ENCODE assay signal across 17 cellular contexts in genomic region chr15:34252545-34252944, GRCh38. TPM values are rescaled to one million over a fixed set of nuclear protein-coding genes. Genes with fewer than 3 reads are reported as not detected.
DNase-seq lines count a peak whose midpoint lies in the region; ATAC-seq lines count a peak whose summit lies in the region.
"Had no signal": no experiment of that assay in that cellular context is flagged by ENCODE, and none has a peak within 500 bp of the region (broad histone marks: within the 10 kb centered on the region; RNA-seq: fewer than 3 reads in every experiment).

No MANE protein-coding gene starts in this region.

- in situ Hi-C loops in KBM-7 (cut with MboI; ENCODE audit: low pct_unique_long_range_greater_than_20kb, low sequenced_read_pairs) (no loop called here), ACHN (cut with HindIII; ENCODE audit: low pct_ligation_motif_present, low pct_unique_long_range_greater_than_20kb, low sequenced_read_pairs) (no loop called here)

- no peaks in the 10 kb centered on the region for H3K9me3 Mint-ChIP-seq in activated T-cell treated with anti-CD3 and anti-CD28 coated beads, Interleukin-2, amount 50 U/mL, for 24 hours
- H3K9me3 Mint-ChIP-seq in activated T-cell treated with anti-CD3 and anti-CD28 coated beads, Interleukin-2, amount 50 U/mL, for 72 hours, result no peaks in the 10 kb centered on the region
- H3K9me3 Mint-ChIP-seq in activated T-helper 17 cell treated with anti-CD3 and anti-CD28 coated beads, Interleukin-2, amount 50 U/mL, for 72 hours, result no peaks in the 10 kb centered on the region

- no peak for ATAC-seq in activated T-cell treated with anti-CD3 and anti-CD28 coated beads, Interleukin-2, amount 50 U/mL, for 72 hours (replicated peaks in 1 of 2)
- no peak for ATAC-seq in activated T-helper 17 cell treated with anti-CD3 and anti-CD28 coated beads, Interleukin-2, amount 50 U/mL, for 72 hours (replicated peaks)
- ATAC-seq in HG03045 (IDR thresholded peaks at IDR 0.05; ENCODE audit: unreplicated experiment), result no peak
- ATAC-seq: SK-N-SH treated with all-trans-retinoic acid at 6 μM for 48 hours had no signal

- no peak for DNase-seq in activated T-cell treated with anti-CD3 and anti-CD28 coated beads, Interleukin-2, amount 50 U/mL, for 24 hours
- no peak for DNase-seq in activated T-cell treated with anti-CD3 and anti-CD28 coated beads, Interleukin-2, amount 50 U/mL, for 72 hours
- DNase-seq in EH (ENCODE audit: low read depth) (peak; percentile 2), KBM-7 (peak; percentile 9), ACHN (no peak), SK-N-DZ (ENCODE audit: low spot score) (no peak)
- DNase-seq: DMS 273 treated with DMSO at 0.1 percent for 48 hours, DND-41, NCI-H1417 treated with DMSO at 0.1 percent for 48 hours, NCI-H187 treated with DMSO at 0.1 percent for 48 hours, NCI-H2227 treated with DMSO at 0.1 percent for 48 hours, NCI-H510A treated with DMSO at 0.1 percent for 48 hours, NCI-H82, SHP77 had no signal

- no peak overlapping the region for H3K4me3 Mint-ChIP-seq in activated T-cell treated with anti-CD3 and anti-CD28 coated beads, Interleukin-2, amount 50 U/mL, for 24 hours
- H3K4me3 Mint-ChIP-seq in activated T-cell treated with anti-CD3 and anti-CD28 coated beads, Interleukin-2, amount 50 U/mL, for 72 hours, result no peak overlapping the region
- no peak overlapping the region for H3K4me3 Mint-ChIP-seq in activated T-helper 17 cell treated with anti-CD3 and anti-CD28 coated beads, Interleukin-2, amount 50 U/mL, for 72 hours

- H3K36me3 Mint-ChIP-seq in activated T-cell treated with anti-CD3 and anti-CD28 coated beads, Interleukin-2, amount 50 U/mL, for 24 hours (ENCODE audit: low read depth), result peaks cover 88% of the 10 kb centered on the region
- H3K36me3 Mint-ChIP-seq in activated T-cell treated with anti-CD3 and anti-CD28 coated beads, Interleukin-2, amount 50 U/mL, for 72 hours (ENCODE audit: insufficient read depth in 2 of 2), result peaks cover 3 to 9% of the 10 kb centered on the region in 2 donors
- peaks cover 94% of the 10 kb centered on the region for H3K36me3 Mint-ChIP-seq in activated T-helper 17 cell treated with anti-CD3 and anti-CD28 coated beads, Interleukin-2, amount 50 U/mL, for 72 hours (ENCODE audit: low read depth)

- H3K27ac Mint-ChIP-seq in activated T-cell treated with anti-CD3 and anti-CD28 coated beads, Interleukin-2, amount 50 U/mL, for 24 hours, result peak overlapping the region; percentile 60
- no peak overlapping the region for H3K27ac Mint-ChIP-seq in activated T-cell treated with anti-CD3 and anti-CD28 coated beads, Interleukin-2, amount 50 U/mL, for 72 hours
- H3K27ac Mint-ChIP-seq in activated T-helper 17 cell treated with anti-CD3 and anti-CD28 coated beads, Interleukin-2, amount 50 U/mL, for 72 hours, result peak overlapping the region; percentile 57

- H3K27me3 Mint-ChIP-seq in activated T-cell treated with anti-CD3 and anti-CD28 coated beads, Interleukin-2, amount 50 U/mL, for 24 hours, result no peaks in the 10 kb centered on the region
- no peaks in the 10 kb centered on the region for H3K27me3 Mint-ChIP-seq in activated T-cell treated with anti-CD3 and anti-CD28 coated beads, Interleukin-2, amount 50 U/mL, for 72 hours (ENCODE audit: low read depth)
- no peaks in the 10 kb centered on the region for H3K27me3 Mint-ChIP-seq in activated T-helper 17 cell treated with anti-CD3 and anti-CD28 coated beads, Interleukin-2, amount 50 U/mL, for 72 hours

- H3K4me1 Mint-ChIP-seq in activated T-cell treated with anti-CD3 and anti-CD28 coated beads, Interleukin-2, amount 50 U/mL, for 24 hours (ENCODE audit: low read depth), result peaks cover 11% of the 10 kb centered on the region
- H3K4me1 Mint-ChIP-seq in activated T-cell treated with anti-CD3 and anti-CD28 coated beads, Interleukin-2, amount 50 U/mL, for 72 hours (ENCODE audit: low read depth), result peaks cover 5% of the 10 kb centered on the region
- no peaks in the 10 kb centered on the region for H3K4me1 Mint-ChIP-seq in activated T-helper 17 cell treated with anti-CD3 and anti-CD28 coated beads, Interleukin-2, amount 50 U/mL, for 72 hours

RNA-seq across cellular contexts. Expression of gene EMC4, which starts 27.7 kb away (rescaled TPM):
- total RNA-seq in activated T-cell treated with anti-CD3 and anti-CD28 coated beads, Interleukin-2, amount 50 U/mL, for 72 hours, result 10 to 100 TPM; 74.6 to 85.0 TPM
- 100 to 1,000 TPM in 1 of 2 donors, 10 to 100 TPM in 1; 83.0 to 118 TPM for total RNA-seq in activated T-helper 17 cell treated with anti-CD3 and anti-CD28 coated beads, Interleukin-2, amount 50 U/mL, for 72 hours
- 212 and 269 TPM in 2 replicates for polyA plus RNA-seq in SK-N-DZ (2014; cell fraction: cytosol; rRNA removed)
- 91.0 and 140 TPM in 2 replicates for polyA plus RNA-seq in SK-N-DZ (2014; cell fraction: nucleus; rRNA removed)

RNA-seq across cellular contexts. Expression of gene KATNBL1, which starts 42.6 kb away (rescaled TPM):
- 10 to 100 TPM; 39.2 to 41.3 TPM for total RNA-seq in activated T-cell treated with anti-CD3 and anti-CD28 coated beads, Interleukin-2, amount 50 U/mL, for 72 hours
- 10 to 100 TPM; 41.6 to 51.3 TPM for total RNA-seq in activated T-helper 17 cell treated with anti-CD3 and anti-CD28 coated beads, Interleukin-2, amount 50 U/mL, for 72 hours
- 66.1 and 82.3 TPM in 2 replicates for polyA plus RNA-seq in SK-N-DZ (2014; cell fraction: cytosol; rRNA removed)
- polyA plus RNA-seq in SK-N-DZ (2014; cell fraction: nucleus; rRNA removed), result 115 and 131 TPM in 2 replicates

Comparison
In these comparisons a context has a peak if more than half of its experiments do, and no peak if none do; other contexts are left out.
1. DNase-seq: peak in EH (single experiment) and KBM-7 (single experiment); none in activated T-cell treated with anti-CD3 and anti-CD28 coated beads, Interleukin-2, amount 50 U/mL, for 24 hours (single experiment), activated T-cell treated with anti-CD3 and anti-CD28 coated beads, Interleukin-2, amount 50 U/mL, for 72 hours (0 of 2), ACHN (single experiment) and SK-N-DZ (single experiment).